In genomic region chr11:78080084-78080817, GRCh38 we compare ENCODE assay signal across 8 cellular contexts. TPM values are rescaled to one million over a fixed set of nuclear protein-coding genes. Genes with fewer than 3 reads are reported as not detected.
DNase-seq lines count a peak whose midpoint lies in the region; ATAC-seq and TF ChIP-seq lines count a peak whose summit lies in the region.

No MANE protein-coding gene starts in this region.

- H3K79me2 ChIP-seq in OCI-LY7 (ENCODE audit: insufficient read depth, low read depth, low read length) (peaks cover 32% of the 10 kb centered on the region), osteoblast (ENCODE audit: insufficient read depth, low read length) (peaks cover 47% of the 10 kb centered on the region)

- no peaks in the 10 kb centered on the region for H3K9me2 ChIP-seq in OCI-LY7 (ENCODE audit: insufficient read depth, low read length)

- H3K27me3 Mint-ChIP-seq in Caco-2 (ENCODE audit: insufficient read depth, unreplicated experiment) = no peaks in the 10 kb centered on the region

- H3K27ac ChIP-seq in OCI-LY7 (ENCODE audit: low read depth, low read length, poor library complexity, severe bottlenecking) (no peak overlapping the region), osteoblast (ENCODE audit: low read depth, low read length) (peak overlapping the region; percentile 91)

- CTCF ChIA-PET in Caco-2 (lab: Charles Lee) (interaction anchor here (1.3 to 3.0 kb wide), 3 partner anchors 25 to 59 kb away, joined by 7 to 26 read pairs (median 13); partner anchors contain the start of gene ALG8), OCI-LY7 (lab: Charles Lee; ENCODE audit: unreplicated experiment) (no interaction called here)

- no peak for TF ChIP-seq CTCF in Caco-2 (IDR thresholded peaks at IDR 0.05; ENCODE audit: insufficient read depth in 1 of 2, low read depth in 1 of 2, low read length in 1 of 2, severe bottlenecking in 1 of 2, unreplicated experiment in 1 of 2)
- TF ChIP-seq CTCF in OCI-LY7 (conservative IDR thresholded peaks at IDR 0.05; ENCODE audit: low read length) = no peak
- TF ChIP-seq CTCF in osteoblast (IDR thresholded peaks at IDR 0.05; ENCODE audit: extremely low read depth, low read depth, low read length) = no peak

- H3K4me2 ChIP-seq in OCI-LY7 (ENCODE audit: low read length) (peak overlapping the region; percentile 78), osteoblast (ENCODE audit: insufficient read depth, low read length) (peak overlapping the region; percentile 93)

- POLR2A ChIA-PET in Caco-2 (lab: Charles Lee) = interaction anchor here (0.7 to 1.3 kb wide), 2 partner anchors 40 to 85 kb away, joined by 6 to 10 read pairs; partner anchors contain the start of gene INTS4
- POLR2A ChIA-PET in OCI-LY7 (lab: Charles Lee) = interaction anchor here (1.5 kb wide), 1 partner anchor 59 kb away, joined by 5 read pairs; the partner anchor contains the start of gene ALG8

- H3K4me3 Mint-ChIP-seq in Caco-2 (ENCODE audit: unreplicated experiment) = peak overlapping the region; percentile 76

- intact Hi-C loops in Caco-2 (cut with micrococcal nuclease; ENCODE audit: unreplicated experiment) = no loop called here
- intact Hi-C loops in OCI-LY7 (cut with micrococcal nuclease; ENCODE audit: unreplicated experiment) = no loop called here

- BruUV-seq in Caco-2 (replicated peaks; lab: Mats Ljungman, UMichigan) (TSS peak; percentile 61), OCI-LY7 (replicated peaks; lab: Mats Ljungman, UMichigan) (no TSS peak)

- peaks cover 18% of the 10 kb centered on the region for H3K36me3 Mint-ChIP-seq in Caco-2 (ENCODE audit: insufficient read depth, unreplicated experiment)

- peak overlapping the region; percentile 52 for H3K27ac Mint-ChIP-seq in Caco-2 (ENCODE audit: unreplicated experiment)

- H3K36me3 ChIP-seq in Caco-2 (ENCODE audit: control insufficient read depth, insufficient read depth, low read length) (0 out of 2 replicates have a peak, but pooled peaks cover 1% of the 10 kb centered on the region), OCI-LY7 (ENCODE audit: insufficient read depth, low read length) (0 out of 2 replicates have a peak, but pooled peaks cover 5% of the 10 kb centered on the region), endocrine pancreas (ENCODE audit: control insufficient read depth, insufficient read depth, low read length) (no peaks in the 10 kb centered on the region), osteoblast (ENCODE audit: insufficient read depth, low read length) (no peaks in the 10 kb centered on the region)

- H2AFZ ChIP-seq in OCI-LY7 (ENCODE audit: low read length) (peak overlapping the region; percentile 74; the same call in 1 of the 2 replicates), osteoblast (ENCODE audit: low read length) (peak overlapping the region; percentile 92)

- H3K9ac ChIP-seq in endocrine pancreas (ENCODE audit: control insufficient read depth, insufficient read depth, low read length) = peak overlapping the region; percentile 25

- H3K9me3 Mint-ChIP-seq in Caco-2 (ENCODE audit: unreplicated experiment) = peaks cover 13% of the 10 kb centered on the region

- H3K4me3 ChIP-seq in Caco-2 (ENCODE audit: low read depth, low read length) = peak overlapping the region; percentile 73
- peak overlapping the region; percentile 83 for H3K4me3 ChIP-seq in OCI-LY7 (ENCODE audit: low read depth, low read length, poor library complexity, severe bottlenecking)
- H3K4me3 ChIP-seq in endocrine pancreas (ENCODE audit: control insufficient read depth, insufficient read depth, low read length) = peak overlapping the region; percentile 86
- H3K4me3 ChIP-seq in osteoblast (ENCODE audit: insufficient read depth, low read length) = peak overlapping the region; percentile 82

- peaks cover 29% of the 10 kb centered on the region for H3K4me1 Mint-ChIP-seq in Caco-2 (ENCODE audit: low read depth, unreplicated experiment)

- no peaks in the 10 kb centered on the region for H3K27me3 ChIP-seq in Caco-2 (replicated peaks; ENCODE audit: control insufficient read depth, insufficient read depth, low read length)
- H3K27me3 ChIP-seq in endocrine pancreas (ENCODE audit: control insufficient read depth, insufficient read depth, low read length) = no peaks in the 10 kb centered on the region
- no peaks in the 10 kb centered on the region for H3K27me3 ChIP-seq in osteoblast (ENCODE audit: insufficient read depth, low read length)

- ATAC-seq in GM21390 (IDR thresholded peaks at IDR 0.05; ENCODE audit: unreplicated experiment) = no peak

- H3K4me1 ChIP-seq in Caco-2 (peaks cover 42% of the 10 kb centered on the region), OCI-LY7 (ENCODE audit: insufficient read depth, low read length, poor library complexity, severe bottlenecking) (peaks cover 10% of the 10 kb centered on the region), endocrine pancreas (ENCODE audit: control insufficient read depth, insufficient read depth, low read length) (peaks cover 3% of the 10 kb centered on the region), osteoblast (ENCODE audit: insufficient read depth, low read length) (peaks cover 18% of the 10 kb centered on the region)

- H3K9me3 ChIP-seq in Caco-2 (no peaks in the 10 kb centered on the region), OCI-LY7 (ENCODE audit: low read length) (no peaks in the 10 kb centered on the region), endocrine pancreas (ENCODE audit: control insufficient read depth, low read length) (no peaks in the 10 kb centered on the region), osteoblast (ENCODE audit: low read depth, low read length) (no peaks in the 10 kb centered on the region)

- DNase-seq in Caco-2 (no peak), OCI-LY7 (ENCODE audit: low spot score) (no peak), osteoblast (ENCODE audit: insufficient read length, low spot score, missing footprints) (no peak), NCI-H1105 treated with DMSO at 0.1 percent for 48 hours (lab: John Stamatoyannopoulos, UW) (no peak), glomerular visceral epithelial cell (ENCODE audit: extremely low spot score) (no peak), DMS153 (lab: John Stamatoyannopoulos, UW) (no peak)

- H4K20me1 ChIP-seq in OCI-LY7 (ENCODE audit: insufficient read depth, low read length) (no peaks in the 10 kb centered on the region), osteoblast (ENCODE audit: insufficient read depth, low read length) (peaks cover 30% of the 10 kb centered on the region)

RNA-seq across cellular contexts. Expression of gene NDUFC2, which starts 0.6 kb away (rescaled TPM):
- 732 and 805 TPM in 2 replicates for total RNA-seq in Caco-2 (2022)
- total RNA-seq in OCI-LY7 (2014; rRNA removed; shearing (Covaris generic)) = 21.6 and 53.3 TPM in 2 replicates
- total RNA-seq in OCI-LY7 (2022) = 95.7 and 106 TPM in 2 replicates
- total RNA-seq in osteoblast = 98.1 and 115 TPM in 2 replicates

RNA-seq across cellular contexts. Expression of gene THRSP, which starts 16.6 kb away (rescaled TPM):
- total RNA-seq in Caco-2 (2022) (0.25 TPM in 1 of 2 replicates, not detected in the other), OCI-LY7 (2022) (not detected in 2 replicates), osteoblast (not detected in 2 replicates)
- total RNA-seq in OCI-LY7 (2014; rRNA removed; shearing (Covaris generic)) = not detected in 2 replicates

RNA-seq across cellular contexts. Expression of gene KCTD14, which starts 57.2 kb away (rescaled TPM):
- total RNA-seq in Caco-2 (2022) (8.2 and 9.1 TPM in 2 replicates), OCI-LY7 (2022) (not detected in 2 replicates), osteoblast (0.29 and 0.36 TPM in 2 replicates)
- total RNA-seq in OCI-LY7 (2014; rRNA removed; shearing (Covaris generic)) = not detected in 2 replicates

RNA-seq across cellular contexts. Expression of gene ALG8, which starts 59.2 kb away (rescaled TPM):
- total RNA-seq in Caco-2 (2022) (188 and 191 TPM in 2 replicates), OCI-LY7 (2022) (61.9 and 66.1 TPM in 2 replicates), osteoblast (38.4 and 46.6 TPM in 2 replicates)
- total RNA-seq in OCI-LY7 (2014; rRNA removed; shearing (Covaris generic)) = 42.5 and 43.7 TPM in 2 replicates
